ENCODE assay signal across 15 cellular contexts in the genomic region with DNA sequence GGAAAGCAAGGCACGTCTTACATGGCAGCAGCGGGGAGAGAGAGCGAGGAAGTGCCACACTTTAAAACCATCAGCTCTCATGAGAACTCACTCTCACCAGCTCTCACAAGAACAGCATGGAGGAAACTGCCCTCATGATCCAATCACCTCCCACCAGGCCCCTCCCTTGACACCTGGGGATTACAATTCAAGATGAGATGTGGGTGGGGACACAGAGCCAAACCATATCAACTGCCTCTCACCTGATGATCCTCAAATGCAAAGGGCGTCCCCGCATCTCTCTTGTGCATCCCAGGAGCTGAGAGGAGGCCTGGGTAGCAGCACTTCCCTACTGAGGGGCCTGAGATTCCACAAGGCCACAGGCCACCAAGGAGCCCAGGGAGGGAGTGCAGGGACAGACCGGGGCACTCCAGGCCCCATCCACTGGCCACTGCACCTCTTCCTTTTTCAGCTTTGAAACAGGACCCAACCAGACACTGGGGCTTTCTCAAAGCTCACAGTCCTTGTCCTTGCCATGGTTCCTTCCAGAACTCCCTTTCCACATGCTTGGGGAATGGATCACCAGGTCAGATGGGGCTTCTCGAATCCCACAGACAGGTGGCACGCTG. TPM values are rescaled to one million over a fixed set of nuclear protein-coding genes. Genes with fewer than 3 reads are reported as not detected.
DNase-seq lines count a peak whose midpoint lies in the region; ATAC-seq and TF ChIP-seq lines count a peak whose summit lies in the region.
"Had no signal": no experiment of that assay in that cellular context is flagged by ENCODE, and none has a peak within 500 bp of the region (broad histone marks: within the 10 kb centered on the region; RNA-seq: fewer than 3 reads in every experiment).

No MANE protein-coding gene starts in this region.

- intact Hi-C loops in esophagus squamous epithelium (cut with DNase I) (loop anchor here (5.0 kb wide), 1 partner anchor 51 kb away; no protein-coding TSS in a partner anchor), upper lobe of right lung (cut with DNase I) (loop anchor here (5.0 kb wide), 1 partner anchor 51 kb away; no protein-coding TSS in a partner anchor)

- H3K4me3 Mint-ChIP-seq in neural progenitor cell: no peak overlapping the region
- H3K4me3 Mint-ChIP-seq: activated CD4-positive, alpha-beta T cell treated with anti-CD3 and anti-CD28 coated beads for 36 hours; immature natural killer cell had no signal

- H3K79me2 ChIP-seq in neural progenitor cell (ENCODE audit: low read depth): no peaks in the 10 kb centered on the region

- no peak overlapping the region for H3K9ac ChIP-seq in neural progenitor cell

- POLR2A ChIA-PET in RWPE1 (lab: Yijun Ruan, JAX; ENCODE audit: low non-redundant PET): no interaction called here

- ATAC-seq in upper lobe of right lung: no peak

- no peak for TF ChIP-seq CTCF in RWPE1 (conservative IDR thresholded peaks at IDR 0.05; ENCODE audit: low read depth)
- peak in 1 of 6 experiments; percentile 2 for TF ChIP-seq CTCF in esophagus squamous epithelium (IDR thresholded peaks at IDR 0.05)
- no peak for TF ChIP-seq CTCF in upper lobe of right lung (IDR thresholded peaks at IDR 0.05)
- no peak for TF ChIP-seq CTCF in neural progenitor cell (IDR thresholded peaks at IDR 0.05)

- CTCF ChIA-PET in RWPE1 (lab: Yijun Ruan, JAX): interaction anchor here (0.5 to 2.3 kb wide), 18 partner anchors 12 to 144 kb away, joined by 3 to 22 read pairs (median 3); partner anchors contain the start of gene PCYOX1L

- H3K9me3 ChIP-seq in esophagus squamous epithelium (no peaks in the 10 kb centered on the region), upper lobe of right lung (no peaks in the 10 kb centered on the region), neural progenitor cell (ENCODE audit: low read depth) (no peaks in the 10 kb centered on the region)
- H3K9me3 ChIP-seq: testis had no signal

- H3K4me3 ChIP-seq in esophagus squamous epithelium (no peak overlapping the region), upper lobe of right lung (no peak overlapping the region), neural progenitor cell (no peak overlapping the region)
- H3K4me3 ChIP-seq: lung, testis had no signal

- H3K27me3 ChIP-seq in esophagus squamous epithelium: no peaks in the 10 kb centered on the region
- H3K27me3 ChIP-seq in upper lobe of right lung: no peaks in the 10 kb centered on the region
- no peaks in the 10 kb centered on the region for H3K27me3 ChIP-seq in neural progenitor cell
- H3K27me3 ChIP-seq: testis had no signal

- H3K27ac ChIP-seq in RWPE1 (peak overlapping the region; percentile 23), esophagus squamous epithelium (peak overlapping the region in 3 of 4 donors; percentile 1 to 90 (median 89)), upper lobe of right lung (peak overlapping the region; percentile 11), neural progenitor cell (no peak overlapping the region)
- H3K27ac ChIP-seq: C4-2B had no signal

- DNase-seq in RWPE1 (ENCODE audit: low spot score) (no peak), esophagus squamous epithelium (lab: John Stamatoyannopoulos, UW) (no peak), myocyte (ENCODE audit: low read depth) (peak; percentile 93), upper lobe of right lung (no peak), neural progenitor cell (ENCODE audit: low spot score) (no peak)
- DNase-seq in stimulated activated CD4-positive, alpha-beta T cell treated with anti-CD3 and anti-CD28 coated beads, Interleukin-4, amount 100 ng/mL, for 24 hours: no peak
- DNase-seq in stimulated activated CD4-positive, alpha-beta T cell treated with anti-CD3 and anti-CD28 coated beads, Interleukin-4, amount 100 ng/mL, for 1 hour: no peak

- no peaks in the 10 kb centered on the region for H3K36me3 ChIP-seq in esophagus squamous epithelium
- H3K36me3 ChIP-seq in upper lobe of right lung: peaks cover 5% of the 10 kb centered on the region
- no peaks in the 10 kb centered on the region for H3K36me3 ChIP-seq in neural progenitor cell

- no peak overlapping the region for H3K27ac Mint-ChIP-seq in neural progenitor cell
- H3K27ac Mint-ChIP-seq: activated CD4-positive, alpha-beta T cell treated with anti-CD3 and anti-CD28 coated beads for 36 hours; immature natural killer cell had no signal

- H2AFZ ChIP-seq in neural progenitor cell (replicated peaks): no peak overlapping the region

- peaks cover 3% of the 10 kb centered on the region for H3F3A ChIP-seq in neural progenitor cell (ENCODE audit: low read depth)

- H3K4me2 ChIP-seq in neural progenitor cell: no peak overlapping the region

- H3K9me3 Mint-ChIP-seq in neural progenitor cell: no peaks in the 10 kb centered on the region
- H3K9me3 Mint-ChIP-seq: immature natural killer cell had no signal

- H3K36me3 Mint-ChIP-seq in neural progenitor cell: no peaks in the 10 kb centered on the region
- H3K36me3 Mint-ChIP-seq: immature natural killer cell had no signal

- no peak for TF ChIP-seq POLR2A in esophagus squamous epithelium (IDR thresholded peaks at IDR 0.05)

- 74 to 76% methylated on average over 6 to 8 of the region's 8 CpGs for WGBS in esophagus squamous epithelium, 2 donors

- H3K4me1 Mint-ChIP-seq in neural progenitor cell: peaks cover 9% of the 10 kb centered on the region

- H4K20me1 ChIP-seq in neural progenitor cell (ENCODE audit: low read depth): no peaks in the 10 kb centered on the region

- peaks cover 0 to 64% (median 27%) of the 10 kb centered on the region in 3 donors for H3K4me1 ChIP-seq in esophagus squamous epithelium
- peaks cover 19% of the 10 kb centered on the region for H3K4me1 ChIP-seq in upper lobe of right lung
- H3K4me1 ChIP-seq in neural progenitor cell: peaks cover 3% of the 10 kb centered on the region

- peaks cover 10% of the 10 kb centered on the region for H3K27me3 Mint-ChIP-seq in neural progenitor cell (ENCODE audit: insufficient read depth, low read depth)
- H3K27me3 Mint-ChIP-seq: activated CD4-positive, alpha-beta T cell treated with anti-CD3 and anti-CD28 coated beads for 36 hours had no signal

RNA-seq across cellular contexts. Expression of gene IL17B, which starts 54.5 kb away (rescaled TPM):
- total RNA-seq in esophagus squamous epithelium (1 to 10 TPM in 3 of 4 donors, not detected in 1; 2.0 to 2.5 (median 2.1) TPM), myocyte (18.0 and 20.9 TPM in 2 replicates), upper lobe of right lung (not detected), neural progenitor cell (ENCODE audit: low replicate concordance) (not detected in 2 replicates)
- polyA plus RNA-seq in myocyte (2012): 2.1 TPM
- total RNA-seq: activated CD4-positive, alpha-beta T cell treated with anti-CD3 and anti-CD28 coated beads for 36 hours; dermis blood vessel endothelial cell; epithelial cell of proximal tubule had no signal
- polyA plus RNA-seq: immature natural killer cell, neural cell had no signal
